11 cellular contexts compared by ENCODE assay signal in the genomic region with DNA sequence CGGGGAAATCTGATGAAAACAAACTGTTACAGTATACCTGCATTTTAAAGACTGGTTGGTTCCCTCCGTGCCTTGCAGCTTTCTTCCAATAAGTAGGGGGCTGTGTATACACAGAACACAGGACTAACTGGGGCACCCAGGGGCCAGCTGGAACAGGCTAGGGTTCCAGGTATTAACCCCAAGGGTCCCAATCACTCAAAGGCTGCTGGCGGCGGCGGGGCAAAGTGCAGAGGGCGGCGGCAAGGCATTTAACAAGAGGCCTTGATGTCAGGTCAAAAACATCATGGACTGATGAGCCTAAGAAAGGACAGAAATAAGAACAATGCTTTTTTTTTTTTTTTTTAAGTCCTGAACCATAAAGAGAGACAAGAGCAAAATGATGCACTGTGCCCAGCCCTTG. TPM values are rescaled to one million over a fixed set of nuclear protein-coding genes. Genes with fewer than 3 reads are reported as not detected.
DNase-seq lines count a peak whose midpoint lies in the region; ATAC-seq and TF ChIP-seq lines count a peak whose summit lies in the region.
"Had no signal": no experiment of that assay in that cellular context is flagged by ENCODE, and none has a peak within 500 bp of the region (broad histone marks: within the 10 kb centered on the region; RNA-seq: fewer than 3 reads in every experiment).

No MANE protein-coding gene starts in this region.

- peaks cover 7% of the 10 kb centered on the region for H3K36me3 Mint-ChIP-seq in natural killer cell
- H3K36me3 Mint-ChIP-seq in natural killer cell treated with Interleukin-12 subunit alpha and Interleukin-12 subunit beta and Interleukin-15 and Interleukin-18, amount 100 ng/mL, for 72 hours, result peaks cover 5% of the 10 kb centered on the region
- peaks cover 0 to 2% (median 0%) of the 10 kb centered on the region in 5 donors for H3K36me3 Mint-ChIP-seq in naive thymus-derived CD4-positive, alpha-beta T cell

- H3K4me1 ChIP-seq in naive thymus-derived CD4-positive, alpha-beta T cell (ENCODE audit: control insufficient read depth in 2 of 2, insufficient read depth in 2 of 2, low read length in 2 of 2), result peaks cover 11 to 17% of the 10 kb centered on the region in 2 donors
- H3K4me1 ChIP-seq in vagina, result peaks cover 79% of the 10 kb centered on the region

- TF ChIP-seq CTCF in natural killer cell (IDR thresholded peaks at IDR 0.05), result no peak
- TF ChIP-seq CTCF in brain microvascular endothelial cell (IDR thresholded peaks at IDR 0.05; ENCODE audit: low read depth, low read length, missing control alignments), result no peak
- TF ChIP-seq CTCF in vagina (IDR thresholded peaks at IDR 0.05), result no peak

- no peak for TF ChIP-seq POLR2A in vagina (IDR thresholded peaks at IDR 0.05)

- no peak overlapping the region for H3K27ac Mint-ChIP-seq in natural killer cell
- no peak overlapping the region for H3K27ac Mint-ChIP-seq in natural killer cell treated with Interleukin-12 subunit alpha and Interleukin-12 subunit beta and Interleukin-15 and Interleukin-18, amount 100 ng/mL, for 72 hours
- peak overlapping the region in 8 of 9 donors; percentile 88 to 97 (median 94) for H3K27ac Mint-ChIP-seq in naive thymus-derived CD4-positive, alpha-beta T cell

- peaks cover 28 to 32% of the 10 kb centered on the region in 2 donors for H3K27me3 Mint-ChIP-seq in natural killer cell (ENCODE audit: low read depth in 2 of 2)
- peaks cover 14 to 22% of the 10 kb centered on the region in 2 donors for H3K27me3 Mint-ChIP-seq in natural killer cell treated with Interleukin-12 subunit alpha and Interleukin-12 subunit beta and Interleukin-15 and Interleukin-18, amount 100 ng/mL, for 72 hours
- H3K27me3 Mint-ChIP-seq in naive thymus-derived CD4-positive, alpha-beta T cell, result peaks cover 0 to 52% (median 0%) of the 10 kb centered on the region in 5 donors

- peaks cover 6 to 15% of the 10 kb centered on the region in 2 donors for H3K4me1 Mint-ChIP-seq in natural killer cell
- H3K4me1 Mint-ChIP-seq in natural killer cell treated with Interleukin-12 subunit alpha and Interleukin-12 subunit beta and Interleukin-15 and Interleukin-18, amount 100 ng/mL, for 72 hours (ENCODE audit: low read depth in 2 of 2), result peaks cover 6% of the 10 kb centered on the region in 2 donors
- peaks cover 15 to 42% (median 34%) of the 10 kb centered on the region in 7 donors for H3K4me1 Mint-ChIP-seq in naive thymus-derived CD4-positive, alpha-beta T cell

- no peak overlapping the region for H3K27ac ChIP-seq in brain microvascular endothelial cell
- H3K27ac ChIP-seq in naive thymus-derived CD4-positive, alpha-beta T cell (ENCODE audit: low read depth, low read length), result no peak overlapping the region
- H3K27ac ChIP-seq in vagina, result peak overlapping the region; percentile 78
- H3K27ac ChIP-seq: cardiac muscle cell had no signal

- no peak for DNase-seq in natural killer cell
- DNase-seq in natural killer cell treated with Interleukin-12 subunit alpha and Interleukin-12 subunit beta and Interleukin-15 and Interleukin-18, amount 100 ng/mL, for 72 hours (ENCODE audit: low spot score), result no peak
- no peak for DNase-seq in brain microvascular endothelial cell
- DNase-seq in naive thymus-derived CD4-positive, alpha-beta T cell, result no peak
- DNase-seq in vagina (ENCODE audit: extremely low spot score in 2 of 2), result no peak
- DNase-seq in epidermal melanocyte (ENCODE audit: insufficient read length, low spot score), result no peak
- no peak for DNase-seq in putamen (ENCODE audit: low spot score)
- DNase-seq: activated CD4-positive, CD25-positive, alpha-beta regulatory T cell treated with anti-CD3 and anti-CD28 coated beads, Interleukin-2, amount 50 U/mL, for 72 hours; NCI-H1417 treated with DMSO at 0.1 percent for 48 hours had no signal

- no peaks in the 10 kb centered on the region for H3K9me3 ChIP-seq in naive thymus-derived CD4-positive, alpha-beta T cell (ENCODE audit: control insufficient read depth in 2 of 3, low read length in 3 of 3)
- H3K9me3 ChIP-seq in vagina, result no peaks in the 10 kb centered on the region

- peak overlapping the region; percentile 58 for H3K4me3 Mint-ChIP-seq in natural killer cell
- no peak overlapping the region for H3K4me3 Mint-ChIP-seq in natural killer cell treated with Interleukin-12 subunit alpha and Interleukin-12 subunit beta and Interleukin-15 and Interleukin-18, amount 100 ng/mL, for 72 hours
- H3K4me3 Mint-ChIP-seq in naive thymus-derived CD4-positive, alpha-beta T cell, result peak overlapping the region in 9 of 10 donors; percentile 57 to 96 (median 90)

- in situ Hi-C loops in brain microvascular endothelial cell (cut with HindIII; ENCODE audit: low pct_ligation_motif_present, low sequenced_read_pairs), result no loop called here

- H3K27me3 ChIP-seq in brain microvascular endothelial cell (replicated peaks) (no peaks in the 10 kb centered on the region), vagina (no peaks in the 10 kb centered on the region)
- peaks cover 0 to 7% of the 10 kb centered on the region in 2 donors for H3K27me3 ChIP-seq in naive thymus-derived CD4-positive, alpha-beta T cell (ENCODE audit: control insufficient read depth in 2 of 2, insufficient read depth in 2 of 2, low read length in 2 of 2)

- POLR2A ChIA-PET in naive thymus-derived CD4-positive, alpha-beta T cell (lab: Charles Lee), result no interaction called here

- H3K4me3 ChIP-seq in brain microvascular endothelial cell (ENCODE audit: low read depth, low read length), result peak overlapping the region; percentile 96
- no peak overlapping the region for H3K4me3 ChIP-seq in naive thymus-derived CD4-positive, alpha-beta T cell (ENCODE audit: low read length)
- H3K4me3 ChIP-seq in vagina, result peak overlapping the region; percentile 69 to 86
- H3K4me3 ChIP-seq: cardiac muscle cell had no signal

- CTCF ChIA-PET in naive thymus-derived CD4-positive, alpha-beta T cell (lab: Charles Lee), result interaction anchor here (1.3 kb wide), 1 partner anchor 85 kb away, joined by 3 read pairs; no protein-coding TSS in a partner anchor

- intact Hi-C loops in natural killer cell (cut with micrococcal nuclease) (no loop called here), vagina (cut with DNase I) (no loop called here)
- intact Hi-C loops in naive thymus-derived CD4-positive, alpha-beta T cell (cut with micrococcal nuclease), result no loop called here

- H3K9me3 Mint-ChIP-seq in natural killer cell, result no peaks in the 10 kb centered on the region
- no peaks in the 10 kb centered on the region for H3K9me3 Mint-ChIP-seq in natural killer cell treated with Interleukin-12 subunit alpha and Interleukin-12 subunit beta and Interleukin-15 and Interleukin-18, amount 100 ng/mL, for 72 hours
- H3K9me3 Mint-ChIP-seq in naive thymus-derived CD4-positive, alpha-beta T cell, result no peaks in the 10 kb centered on the region

- no peak for ATAC-seq in natural killer cell
- no peak for ATAC-seq in natural killer cell treated with Interleukin-12 subunit alpha and Interleukin-12 subunit beta and Interleukin-15 and Interleukin-18, amount 100 ng/mL, for 72 hours
- no peak for ATAC-seq in naive thymus-derived CD4-positive, alpha-beta T cell
- ATAC-seq in HG02759 (IDR thresholded peaks at IDR 0.05; ENCODE audit: unreplicated experiment), result no peak

- no peaks in the 10 kb centered on the region for H3K36me3 ChIP-seq in brain microvascular endothelial cell (replicated peaks)
- peaks cover 0 to 4% (median 0%) of the 10 kb centered on the region in 3 experiments for H3K36me3 ChIP-seq in naive thymus-derived CD4-positive, alpha-beta T cell (ENCODE audit: control insufficient read depth in 2 of 3, insufficient read depth in 3 of 3, low read length in 3 of 3)
- no peaks in the 10 kb centered on the region for H3K36me3 ChIP-seq in vagina
- H3K36me3 ChIP-seq: cardiac muscle cell had no signal

RNA-seq across cellular contexts. Expression of a gene that starts 2.5 kb away (rescaled TPM):
- total RNA-seq in natural killer cell, result 1 to 10 TPM; 1.2 to 5.9 (median 2.4) TPM
- under 1 TPM in 1 of 2 donors, not detected in 1; 0.08 TPM for total RNA-seq in natural killer cell treated with Interleukin-12 subunit alpha and Interleukin-12 subunit beta and Interleukin-15 and Interleukin-18, amount 100 ng/mL, for 72 hours
- total RNA-seq in naive thymus-derived CD4-positive, alpha-beta T cell, result 1 to 10 TPM in 4 of 5 experiments, under 1 TPM in 1; 0.44 to 10.0 (median 9.0) TPM
- polyA plus RNA-seq in naive thymus-derived CD4-positive, alpha-beta T cell, result 1 to 10 TPM; 3.1 to 4.0 TPM
- total RNA-seq in vagina, result 11.3 TPM

Comparison
In these comparisons a context has a peak if more than half of its experiments do, and no peak if none do; other contexts are left out.
1. H3K27ac Mint-ChIP-seq: peak in naive thymus-derived CD4-positive, alpha-beta T cell (8 of 9); none in natural killer cell (0 of 2) and natural killer cell treated with Interleukin-12 subunit alpha and Interleukin-12 subunit beta and Interleukin-15 and Interleukin-18, amount 100 ng/mL, for 72 hours (0 of 2).